In the genomic region with DNA sequence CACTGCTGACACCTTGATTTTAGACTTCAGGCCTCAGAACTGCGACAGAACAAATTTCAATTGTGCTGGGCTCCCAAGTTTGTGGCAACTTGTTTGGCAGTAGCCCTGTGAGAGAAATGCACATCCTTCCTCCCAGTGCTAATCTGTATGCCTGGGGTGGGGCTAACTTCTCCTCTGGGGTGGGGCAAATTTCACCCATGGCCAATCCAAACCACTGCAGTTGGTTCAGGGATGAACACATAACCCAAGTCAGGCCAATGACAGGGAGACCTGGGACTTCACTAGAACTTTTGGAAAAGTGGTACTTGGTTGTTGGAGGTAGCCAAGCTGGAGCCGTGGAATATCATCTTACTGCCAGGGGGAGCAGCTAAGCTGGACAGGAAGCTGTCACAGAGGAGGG, we compare ENCODE assay signal across 2 cellular contexts.
TF ChIP-seq lines count a peak whose summit lies in the region.

No MANE protein-coding gene starts in this region.

TF ChIP-seq in GM23338, 12 proteins besides CTCF, POLR2A, EP300 and RAD21:
- TF ChIP-seq, protein P1, sequence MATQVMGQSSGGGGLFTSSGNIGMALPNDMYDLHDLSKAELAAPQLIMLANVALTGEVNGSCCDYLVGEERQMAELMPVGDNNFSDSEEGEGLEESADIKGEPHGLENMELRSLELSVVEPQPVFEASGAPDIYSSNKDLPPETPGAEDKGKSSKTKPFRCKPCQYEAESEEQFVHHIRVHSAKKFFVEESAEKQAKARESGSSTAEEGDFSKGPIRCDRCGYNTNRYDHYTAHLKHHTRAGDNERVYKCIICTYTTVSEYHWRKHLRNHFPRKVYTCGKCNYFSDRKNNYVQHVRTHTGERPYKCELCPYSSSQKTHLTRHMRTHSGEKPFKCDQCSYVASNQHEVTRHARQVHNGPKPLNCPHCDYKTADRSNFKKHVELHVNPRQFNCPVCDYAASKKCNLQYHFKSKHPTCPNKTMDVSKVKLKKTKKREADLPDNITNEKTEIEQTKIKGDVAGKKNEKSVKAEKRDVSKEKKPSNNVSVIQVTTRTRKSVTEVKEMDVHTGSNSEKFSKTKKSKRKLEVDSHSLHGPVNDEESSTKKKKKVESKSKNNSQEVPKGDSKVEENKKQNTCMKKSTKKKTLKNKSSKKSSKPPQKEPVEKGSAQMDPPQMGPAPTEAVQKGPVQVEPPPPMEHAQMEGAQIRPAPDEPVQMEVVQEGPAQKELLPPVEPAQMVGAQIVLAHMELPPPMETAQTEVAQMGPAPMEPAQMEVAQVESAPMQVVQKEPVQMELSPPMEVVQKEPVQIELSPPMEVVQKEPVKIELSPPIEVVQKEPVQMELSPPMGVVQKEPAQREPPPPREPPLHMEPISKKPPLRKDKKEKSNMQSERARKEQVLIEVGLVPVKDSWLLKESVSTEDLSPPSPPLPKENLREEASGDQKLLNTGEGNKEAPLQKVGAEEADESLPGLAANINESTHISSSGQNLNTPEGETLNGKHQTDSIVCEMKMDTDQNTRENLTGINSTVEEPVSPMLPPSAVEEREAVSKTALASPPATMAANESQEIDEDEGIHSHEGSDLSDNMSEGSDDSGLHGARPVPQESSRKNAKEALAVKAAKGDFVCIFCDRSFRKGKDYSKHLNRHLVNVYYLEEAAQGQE (IDR thresholded peaks at IDR 0.05; ENCODE audit: unreplicated experiment) = no peak
- TF ChIP-seq, protein P2, sequence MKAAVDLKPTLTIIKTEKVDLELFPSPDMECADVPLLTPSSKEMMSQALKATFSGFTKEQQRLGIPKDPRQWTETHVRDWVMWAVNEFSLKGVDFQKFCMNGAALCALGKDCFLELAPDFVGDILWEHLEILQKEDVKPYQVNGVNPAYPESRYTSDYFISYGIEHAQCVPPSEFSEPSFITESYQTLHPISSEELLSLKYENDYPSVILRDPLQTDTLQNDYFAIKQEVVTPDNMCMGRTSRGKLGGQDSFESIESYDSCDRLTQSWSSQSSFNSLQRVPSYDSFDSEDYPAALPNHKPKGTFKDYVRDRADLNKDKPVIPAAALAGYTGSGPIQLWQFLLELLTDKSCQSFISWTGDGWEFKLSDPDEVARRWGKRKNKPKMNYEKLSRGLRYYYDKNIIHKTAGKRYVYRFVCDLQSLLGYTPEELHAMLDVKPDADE (IDR thresholded peaks at IDR 0.05) = no peak
- no peak for TF ChIP-seq EZH2 (IDR thresholded peaks at IDR 0.05; ENCODE audit: low read depth, unreplicated experiment)
- TF ChIP-seq JUNB (IDR thresholded peaks at IDR 0.05; ENCODE audit: unreplicated experiment) = no peak
- no peak for TF ChIP-seq POLR2AphosphoS5 (IDR thresholded peaks at IDR 0.05; ENCODE audit: low read depth)
- TF ChIP-seq CREB1 (CRISPR knock-in tag; IDR thresholded peaks at IDR 0.05; ENCODE audit: low read depth) = no peak
TF ChIP-seq in GM23338: peak in this region for 0.

TF ChIP-seq in K562, 482 proteins besides CTCF, POLR2A, EP300 and RAD21 (continued from another document):
- TF ChIP-seq, protein P3, sequence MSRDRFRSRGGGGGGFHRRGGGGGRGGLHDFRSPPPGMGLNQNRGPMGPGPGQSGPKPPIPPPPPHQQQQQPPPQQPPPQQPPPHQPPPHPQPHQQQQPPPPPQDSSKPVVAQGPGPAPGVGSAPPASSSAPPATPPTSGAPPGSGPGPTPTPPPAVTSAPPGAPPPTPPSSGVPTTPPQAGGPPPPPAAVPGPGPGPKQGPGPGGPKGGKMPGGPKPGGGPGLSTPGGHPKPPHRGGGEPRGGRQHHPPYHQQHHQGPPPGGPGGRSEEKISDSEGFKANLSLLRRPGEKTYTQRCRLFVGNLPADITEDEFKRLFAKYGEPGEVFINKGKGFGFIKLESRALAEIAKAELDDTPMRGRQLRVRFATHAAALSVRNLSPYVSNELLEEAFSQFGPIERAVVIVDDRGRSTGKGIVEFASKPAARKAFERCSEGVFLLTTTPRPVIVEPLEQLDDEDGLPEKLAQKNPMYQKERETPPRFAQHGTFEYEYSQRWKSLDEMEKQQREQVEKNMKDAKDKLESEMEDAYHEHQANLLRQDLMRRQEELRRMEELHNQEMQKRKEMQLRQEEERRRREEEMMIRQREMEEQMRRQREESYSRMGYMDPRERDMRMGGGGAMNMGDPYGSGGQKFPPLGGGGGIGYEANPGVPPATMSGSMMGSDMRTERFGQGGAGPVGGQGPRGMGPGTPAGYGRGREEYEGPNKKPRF (IDR thresholded peaks at IDR 0.05; ENCODE audit: low read depth, low read length) = no peak
- TF ChIP-seq RBM14 (IDR thresholded peaks at IDR 0.05; ENCODE audit: borderline replicate concordance, insufficient read depth, low read depth, low read length) = no peak
- TF ChIP-seq ELF4 (CRISPR knock-in tag; IDR thresholded peaks at IDR 0.05) = no peak
- no peak for TF ChIP-seq BMI1 (IDR thresholded peaks at IDR 0.05; ENCODE audit: low read length)
- TF ChIP-seq CBX3 (IDR thresholded peaks at IDR 0.05; ENCODE audit: borderline replicate concordance in 1 of 2, low read length in 2 of 2) = no peak
- TF ChIP-seq POLR3G (IDR thresholded peaks at IDR 0.05; ENCODE audit: extremely low read depth, insufficient read length, insufficient replicate concordance) = no peak
- TF ChIP-seq, protein P4, sequence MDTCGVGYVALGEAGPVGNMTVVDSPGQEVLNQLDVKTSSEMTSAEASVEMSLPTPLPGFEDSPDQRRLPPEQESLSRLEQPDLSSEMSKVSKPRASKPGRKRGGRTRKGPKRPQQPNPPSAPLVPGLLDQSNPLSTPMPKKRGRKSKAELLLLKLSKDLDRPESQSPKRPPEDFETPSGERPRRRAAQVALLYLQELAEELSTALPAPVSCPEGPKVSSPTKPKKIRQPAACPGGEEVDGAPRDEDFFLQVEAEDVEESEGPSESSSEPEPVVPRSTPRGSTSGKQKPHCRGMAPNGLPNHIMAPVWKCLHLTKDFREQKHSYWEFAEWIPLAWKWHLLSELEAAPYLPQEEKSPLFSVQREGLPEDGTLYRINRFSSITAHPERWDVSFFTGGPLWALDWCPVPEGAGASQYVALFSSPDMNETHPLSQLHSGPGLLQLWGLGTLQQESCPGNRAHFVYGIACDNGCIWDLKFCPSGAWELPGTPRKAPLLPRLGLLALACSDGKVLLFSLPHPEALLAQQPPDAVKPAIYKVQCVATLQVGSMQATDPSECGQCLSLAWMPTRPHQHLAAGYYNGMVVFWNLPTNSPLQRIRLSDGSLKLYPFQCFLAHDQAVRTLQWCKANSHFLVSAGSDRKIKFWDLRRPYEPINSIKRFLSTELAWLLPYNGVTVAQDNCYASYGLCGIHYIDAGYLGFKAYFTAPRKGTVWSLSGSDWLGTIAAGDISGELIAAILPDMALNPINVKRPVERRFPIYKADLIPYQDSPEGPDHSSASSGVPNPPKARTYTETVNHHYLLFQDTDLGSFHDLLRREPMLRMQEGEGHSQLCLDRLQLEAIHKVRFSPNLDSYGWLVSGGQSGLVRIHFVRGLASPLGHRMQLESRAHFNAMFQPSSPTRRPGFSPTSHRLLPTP (IDR thresholded peaks at IDR 0.05; ENCODE audit: borderline replicate concordance, extremely low read depth, insufficient read length) = no peak
- TF ChIP-seq, protein P5, sequence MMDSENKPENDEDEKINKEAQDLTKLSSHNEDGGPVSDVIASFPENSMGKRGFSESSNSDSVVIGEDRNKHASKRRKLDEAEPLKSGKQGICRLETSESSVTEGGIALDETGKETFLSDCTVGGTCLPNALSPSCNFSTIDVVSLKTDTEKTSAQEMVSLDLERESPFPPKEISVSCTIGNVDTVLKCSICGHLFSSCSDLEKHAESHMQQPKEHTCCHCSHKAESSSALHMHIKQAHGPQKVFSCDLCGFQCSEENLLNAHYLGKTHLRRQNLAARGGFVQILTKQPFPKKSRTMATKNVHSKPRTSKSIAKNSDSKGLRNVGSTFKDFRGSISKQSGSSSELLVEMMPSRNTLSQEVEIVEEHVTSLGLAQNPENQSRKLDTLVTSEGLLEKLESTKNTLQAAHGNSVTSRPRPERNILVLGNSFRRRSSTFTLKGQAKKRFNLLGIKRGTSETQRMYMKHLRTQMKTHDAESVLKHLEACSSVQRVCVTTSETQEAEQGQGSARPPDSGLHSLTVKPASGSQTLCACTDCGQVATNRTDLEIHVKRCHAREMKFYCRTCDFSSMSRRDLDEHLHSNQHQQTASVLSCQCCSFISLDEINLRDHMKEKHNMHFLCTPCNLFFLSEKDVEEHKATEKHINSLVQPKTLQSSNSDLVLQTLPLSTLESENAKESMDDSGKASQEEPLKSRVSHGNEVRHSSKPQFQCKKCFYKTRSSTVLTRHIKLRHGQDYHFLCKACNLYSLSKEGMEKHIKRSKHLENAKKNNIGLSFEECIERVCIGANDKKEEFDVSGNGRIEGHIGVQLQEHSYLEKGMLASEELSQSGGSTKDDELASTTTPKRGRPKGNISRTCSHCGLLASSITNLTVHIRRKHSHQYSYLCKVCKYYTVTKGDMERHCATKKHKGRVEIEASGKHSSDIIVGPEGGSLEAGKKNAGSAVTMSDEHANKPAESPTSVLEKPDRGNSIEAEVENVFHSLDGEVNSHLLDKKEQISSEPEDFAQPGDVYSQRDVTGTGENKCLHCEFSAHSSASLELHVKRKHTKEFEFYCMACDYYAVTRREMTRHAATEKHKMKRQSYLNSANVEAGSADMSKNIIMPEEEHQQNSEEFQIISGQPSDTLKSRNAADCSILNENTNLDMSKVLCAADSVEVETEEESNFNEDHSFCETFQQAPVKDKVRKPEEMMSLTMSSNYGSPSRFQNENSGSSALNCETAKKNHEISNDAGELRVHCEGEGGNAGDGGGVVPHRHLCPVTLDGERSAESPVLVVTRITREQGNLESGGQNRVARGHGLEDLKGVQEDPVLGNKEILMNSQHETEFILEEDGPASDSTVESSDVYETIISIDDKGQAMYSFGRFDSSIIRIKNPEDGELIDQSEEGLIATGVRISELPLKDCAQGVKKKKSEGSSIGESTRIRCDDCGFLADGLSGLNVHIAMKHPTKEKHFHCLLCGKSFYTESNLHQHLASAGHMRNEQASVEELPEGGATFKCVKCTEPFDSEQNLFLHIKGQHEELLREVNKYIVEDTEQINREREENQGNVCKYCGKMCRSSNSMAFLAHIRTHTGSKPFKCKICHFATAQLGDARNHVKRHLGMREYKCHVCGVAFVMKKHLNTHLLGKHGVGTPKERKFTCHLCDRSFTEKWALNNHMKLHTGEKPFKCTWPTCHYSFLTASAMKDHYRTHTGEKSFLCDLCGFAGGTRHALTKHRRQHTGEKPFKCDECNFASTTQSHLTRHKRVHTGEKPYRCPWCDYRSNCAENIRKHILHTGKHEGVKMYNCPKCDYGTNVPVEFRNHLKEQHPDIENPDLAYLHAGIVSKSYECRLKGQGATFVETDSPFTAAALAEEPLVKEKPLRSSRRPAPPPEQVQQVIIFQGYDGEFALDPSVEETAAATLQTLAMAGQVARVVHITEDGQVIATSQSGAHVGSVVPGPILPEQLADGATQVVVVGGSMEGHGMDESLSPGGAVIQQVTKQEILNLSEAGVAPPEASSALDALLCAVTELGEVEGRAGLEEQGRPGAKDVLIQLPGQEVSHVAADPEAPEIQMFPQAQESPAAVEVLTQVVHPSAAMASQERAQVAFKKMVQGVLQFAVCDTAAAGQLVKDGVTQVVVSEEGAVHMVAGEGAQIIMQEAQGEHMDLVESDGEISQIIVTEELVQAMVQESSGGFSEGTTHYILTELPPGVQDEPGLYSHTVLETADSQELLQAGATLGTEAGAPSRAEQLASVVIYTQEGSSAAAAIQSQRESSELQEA (IDR thresholded peaks at IDR 0.05; ENCODE audit: low read depth) = no peak
- no peak for TF ChIP-seq MTA1 (IDR thresholded peaks at IDR 0.05; ENCODE audit: borderline replicate concordance)
- TF ChIP-seq TFAM (CRISPR knock-in tag; conservative IDR thresholded peaks at IDR 0.05) = no peak
- TF ChIP-seq KHSRP (IDR thresholded peaks at IDR 0.05) = no peak
